ENCODE assay signal across 9 cellular contexts in the genomic region with DNA sequence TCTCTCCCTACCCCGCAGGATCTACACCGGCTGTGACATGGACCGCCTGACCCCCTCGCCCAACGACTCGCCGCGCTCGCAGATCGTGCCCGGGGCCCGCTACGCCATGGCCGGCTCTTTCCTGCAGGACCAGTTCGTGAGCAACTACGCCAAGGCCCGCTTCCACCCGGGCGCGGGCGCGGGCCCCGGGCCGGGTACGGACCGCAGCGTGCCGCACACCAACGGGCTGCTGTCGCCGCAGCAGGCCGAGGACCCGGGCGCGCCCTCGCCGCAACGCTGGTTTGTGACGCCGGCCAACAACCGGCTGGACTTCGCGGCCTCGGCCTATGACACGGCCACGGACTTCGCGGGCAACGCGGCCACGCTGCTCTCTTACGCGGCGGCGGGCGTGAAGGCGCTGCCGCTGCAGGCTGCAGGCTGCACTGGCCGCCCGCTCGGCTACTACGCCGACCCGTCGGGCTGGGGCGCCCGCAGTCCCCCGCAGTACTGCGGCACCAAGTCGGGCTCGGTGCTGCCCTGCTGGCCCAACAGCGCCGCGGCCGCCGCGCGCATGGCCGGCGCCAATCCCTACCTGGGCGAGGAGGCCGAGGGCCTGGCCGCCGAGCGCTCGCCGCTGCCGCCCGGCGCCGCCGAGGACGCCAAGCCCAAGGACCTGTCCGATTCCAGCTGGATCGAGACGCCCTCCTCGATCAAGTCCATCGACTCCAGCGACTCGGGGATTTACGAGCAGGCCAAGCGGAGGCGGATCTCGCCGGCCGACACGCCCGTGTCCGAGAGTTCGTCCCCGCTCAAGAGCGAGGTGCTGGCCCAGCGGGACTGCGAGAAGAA. TPM values are rescaled to one million over a fixed set of nuclear protein-coding genes. Genes with fewer than 3 reads are reported as not detected.
A peak's percentile ranks its signal among the peaks of the same experiment; 100 is the strongest.
DNase-seq lines count a peak whose midpoint lies in the region; ATAC-seq and TF ChIP-seq lines count a peak whose summit lies in the region.
"Had no signal": no experiment of that assay in that cellular context is flagged by ENCODE, and none has a peak within 500 bp of the region (broad histone marks: within the 10 kb centered on the region; RNA-seq: fewer than 3 reads in every experiment).

No MANE protein-coding gene starts in this region.

- H3K4me1 ChIP-seq in esophagus (ENCODE audit: control insufficient read depth in 2 of 2, insufficient read depth in 2 of 2, low read length in 1 of 2) = peaks cover 8 to 14% of the 10 kb centered on the region in 2 donors

- H3K36me3 Mint-ChIP-seq in CD14-positive monocyte = peaks cover 9 to 19% of the 10 kb centered on the region in 2 donors
- H3K36me3 Mint-ChIP-seq in neural crest cell (ENCODE audit: low read depth) = no peaks in the 10 kb centered on the region

- H3K9me3 ChIP-seq in esophagus (ENCODE audit: control insufficient read depth in 2 of 2, insufficient read depth in 1 of 2, low read depth in 1 of 2, low read length in 1 of 2) = peaks cover 0 to 9% of the 10 kb centered on the region in 2 donors

- TF ChIP-seq CTCF in CD14-positive monocyte (IDR thresholded peaks at IDR 0.05) (no peak), neural crest cell (conservative IDR thresholded peaks at IDR 0.05) (peak; percentile 14)

- peaks cover 42% of the 10 kb centered on the region for H3K4me1 Mint-ChIP-seq in CD14-positive monocyte
- peaks cover 26% of the 10 kb centered on the region for H3K4me1 Mint-ChIP-seq in neural crest cell

- no peaks in the 10 kb centered on the region for H3K36me3 ChIP-seq in esophagus (ENCODE audit: control insufficient read depth in 2 of 2, insufficient read depth in 2 of 2, low read length in 1 of 2)

- peaks cover 0 to 29% (median 15%) of the 10 kb centered on the region in 7 donors for H3K9me3 Mint-ChIP-seq in CD14-positive monocyte
- H3K9me3 Mint-ChIP-seq in neural crest cell = no peaks in the 10 kb centered on the region

- H3K27me3 Mint-ChIP-seq in CD14-positive monocyte (ENCODE audit: low read depth in 3 of 3) = peaks cover 91 to 98% (median 92%) of the 10 kb centered on the region in 3 donors
- peaks cover 96% of the 10 kb centered on the region for H3K27me3 Mint-ChIP-seq in neural crest cell (ENCODE audit: low read depth)

- intact Hi-C loops in CD14-positive monocyte (cut with micrococcal nuclease) = no loop called here

- DNase-seq in CD14-positive monocyte (ENCODE audit: low spot score) = no peak
- DNase-seq in neural crest cell (ENCODE audit: low read depth, low spot score) = peak; percentile 31
- DNase-seq in MV-4-11 (lab: John Stamatoyannopoulos, UW) = no peak
- no peak for DNase-seq in occipital lobe (lab: John Stamatoyannopoulos, UW)
- DNase-seq: activated CD4-positive, CD25-positive, alpha-beta regulatory T cell treated with anti-CD3 and anti-CD28 coated beads, Interleukin-2, amount 50 U/mL, for 72 hours had no signal

- H3K27ac Mint-ChIP-seq in CD14-positive monocyte = no peak overlapping the region
- H3K27ac Mint-ChIP-seq in neural crest cell (ENCODE audit: unreplicated experiment) = no peak overlapping the region

- peak overlapping the region; percentile 30 to 47 for H3K4me3 ChIP-seq in esophagus (ENCODE audit: low read depth in 1 of 2, low read length in 2 of 2)

- peaks cover 11 to 49% of the 10 kb centered on the region in 2 donors for H3K27me3 ChIP-seq in esophagus (ENCODE audit: control insufficient read depth in 1 of 2, insufficient read depth in 2 of 2, low read length in 2 of 2)

- H3K4me3 Mint-ChIP-seq in CD14-positive monocyte = peak overlapping the region; percentile 68 to 90
- peak overlapping the region; percentile 61 for H3K4me3 Mint-ChIP-seq in neural crest cell

- WGBS in esophagus, 2 donors = 5 to 7% methylated on average over 108 to 114 of the region's 114 CpGs

- H3K27ac ChIP-seq in esophagus (ENCODE audit: low read depth in 2 of 2, low read length in 1 of 2) = no peak overlapping the region

- ATAC-seq in SK-N-SH treated with all-trans-retinoic acid at 6 μM for 48 hours (peak; percentile 60), HG02973 (IDR thresholded peaks at IDR 0.05; ENCODE audit: unreplicated experiment) (no peak), HG03039 (IDR thresholded peaks at IDR 0.05; ENCODE audit: unreplicated experiment) (no peak)

TF ChIP-seq in SK-N-SH treated with all-trans-retinoic acid at 6 μM for 48 hours, 23 proteins besides CTCF, POLR2A, EP300 and RAD21:
- TF ChIP-seq, protein P1, sequence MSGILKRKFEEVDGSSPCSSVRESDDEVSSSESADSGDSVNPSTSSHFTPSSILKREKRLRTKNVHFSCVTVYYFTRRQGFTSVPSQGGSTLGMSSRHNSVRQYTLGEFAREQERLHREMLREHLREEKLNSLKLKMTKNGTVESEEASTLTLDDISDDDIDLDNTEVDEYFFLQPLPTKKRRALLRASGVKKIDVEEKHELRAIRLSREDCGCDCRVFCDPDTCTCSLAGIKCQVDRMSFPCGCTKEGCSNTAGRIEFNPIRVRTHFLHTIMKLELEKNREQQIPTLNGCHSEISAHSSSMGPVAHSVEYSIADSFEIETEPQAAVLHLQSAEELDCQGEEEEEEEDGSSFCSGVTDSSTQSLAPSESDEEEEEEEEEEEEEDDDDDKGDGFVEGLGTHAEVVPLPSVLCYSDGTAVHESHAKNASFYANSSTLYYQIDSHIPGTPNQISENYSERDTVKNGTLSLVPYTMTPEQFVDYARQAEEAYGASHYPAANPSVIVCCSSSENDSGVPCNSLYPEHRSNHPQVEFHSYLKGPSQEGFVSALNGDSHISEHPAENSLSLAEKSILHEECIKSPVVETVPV (CRISPR knock-in tag; IDR thresholded peaks at IDR 0.05) = no peak
- TF ChIP-seq CSDC2 (CRISPR knock-in tag; IDR thresholded peaks at IDR 0.05) = no peak
- TF ChIP-seq PPARA (CRISPR knock-in tag; IDR thresholded peaks at IDR 0.05; ENCODE audit: borderline replicate concordance) = no peak
- no peak for TF ChIP-seq RARB (CRISPR knock-in tag; IDR thresholded peaks at IDR 0.05)
- TF ChIP-seq ZC3H10 (CRISPR knock-in tag; IDR thresholded peaks at IDR 0.05) = no peak
- no peak for TF ChIP-seq ZNF70 (CRISPR knock-in tag; IDR thresholded peaks at IDR 0.05)
- TF ChIP-seq TCF4 (CRISPR knock-in tag; IDR thresholded peaks at IDR 0.05; ENCODE audit: borderline replicate concordance) = no peak
- no peak for TF ChIP-seq ZFP30 (CRISPR knock-in tag; IDR thresholded peaks at IDR 0.05)
- no peak for TF ChIP-seq GLIS3 (CRISPR knock-in tag; IDR thresholded peaks at IDR 0.05)
- no peak for TF ChIP-seq ZFP3 (CRISPR knock-in tag; IDR thresholded peaks at IDR 0.05)
- TF ChIP-seq ZNF565 (CRISPR knock-in tag; conservative IDR thresholded peaks at IDR 0.05; ENCODE audit: low read depth) = no peak
- TF ChIP-seq, protein P2, sequence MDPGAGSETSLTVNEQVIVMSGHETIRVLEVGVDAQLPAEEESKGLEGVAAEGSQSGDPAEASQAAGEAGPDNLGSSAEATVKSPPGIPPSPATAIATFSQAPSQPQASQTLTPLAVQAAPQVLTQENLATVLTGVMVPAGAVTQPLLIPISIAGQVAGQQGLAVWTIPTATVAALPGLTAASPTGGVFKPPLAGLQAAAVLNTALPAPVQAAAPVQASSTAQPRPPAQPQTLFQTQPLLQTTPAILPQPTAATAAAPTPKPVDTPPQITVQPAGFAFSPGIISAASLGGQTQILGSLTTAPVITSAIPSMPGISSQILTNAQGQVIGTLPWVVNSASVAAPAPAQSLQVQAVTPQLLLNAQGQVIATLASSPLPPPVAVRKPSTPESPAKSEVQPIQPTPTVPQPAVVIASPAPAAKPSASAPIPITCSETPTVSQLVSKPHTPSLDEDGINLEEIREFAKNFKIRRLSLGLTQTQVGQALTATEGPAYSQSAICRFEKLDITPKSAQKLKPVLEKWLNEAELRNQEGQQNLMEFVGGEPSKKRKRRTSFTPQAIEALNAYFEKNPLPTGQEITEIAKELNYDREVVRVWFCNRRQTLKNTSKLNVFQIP (CRISPR knock-in tag; IDR thresholded peaks at IDR 0.05; ENCODE audit: borderline replicate concordance, low read depth) = no peak
- no peak for TF ChIP-seq ARNTL (CRISPR knock-in tag; IDR thresholded peaks at IDR 0.05; ENCODE audit: borderline replicate concordance, low read depth)
- TF ChIP-seq ESRRG (CRISPR knock-in tag; IDR thresholded peaks at IDR 0.05) = no peak
- TF ChIP-seq, protein P3, sequence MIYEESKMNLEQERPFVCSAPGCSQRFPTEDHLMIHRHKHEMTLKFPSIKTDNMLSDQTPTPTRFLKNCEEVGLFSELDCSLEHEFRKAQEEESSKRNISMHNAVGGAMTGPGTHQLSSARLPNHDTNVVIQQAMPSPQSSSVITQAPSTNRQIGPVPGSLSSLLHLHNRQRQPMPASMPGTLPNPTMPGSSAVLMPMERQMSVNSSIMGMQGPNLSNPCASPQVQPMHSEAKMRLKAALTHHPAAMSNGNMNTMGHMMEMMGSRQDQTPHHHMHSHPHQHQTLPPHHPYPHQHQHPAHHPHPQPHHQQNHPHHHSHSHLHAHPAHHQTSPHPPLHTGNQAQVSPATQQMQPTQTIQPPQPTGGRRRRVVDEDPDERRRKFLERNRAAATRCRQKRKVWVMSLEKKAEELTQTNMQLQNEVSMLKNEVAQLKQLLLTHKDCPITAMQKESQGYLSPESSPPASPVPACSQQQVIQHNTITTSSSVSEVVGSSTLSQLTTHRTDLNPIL (CRISPR knock-in tag; IDR thresholded peaks at IDR 0.05; ENCODE audit: low read depth) = no peak
- TF ChIP-seq ISL1 (CRISPR knock-in tag; IDR thresholded peaks at IDR 0.05) = no peak
- no peak for TF ChIP-seq ZNF8 (CRISPR knock-in tag; IDR thresholded peaks at IDR 0.05)
- TF ChIP-seq OSR1 (CRISPR knock-in tag; IDR thresholded peaks at IDR 0.05) = no peak
- TF ChIP-seq BACH2 (CRISPR knock-in tag; IDR thresholded peaks at IDR 0.05; ENCODE audit: borderline replicate concordance) = no peak
- no peak for TF ChIP-seq SNAI2 (CRISPR knock-in tag; IDR thresholded peaks at IDR 0.05)

RNA-seq across cellular contexts. Expression of a gene that starts 7.5 kb away (rescaled TPM):
- polyA plus RNA-seq in CD14-positive monocyte (not detected), esophagus (under 1 TPM in 1 of 2 donors, not detected in 1; 0.02 TPM)
- total RNA-seq in neural crest cell (0.05 and 0.09 TPM in 2 replicates), occipital lobe (53.7 TPM)

Comparison
In these comparisons a context has a peak if more than half of its experiments do, and no peak if none do; other contexts are left out.
1. RNA of a gene that starts 7.5 kb away (total RNA-seq): 53.7 TPM in occipital lobe (single experiment); 0.05 to 0.09 TPM in neural crest cell; every median in the first group is over 10 times any median in the second.